Comparison of ENCODE assay signal across 36 cellular contexts in genomic region chr1:97902067-97902466, GRCh38. TPM values are rescaled to one million over a fixed set of nuclear protein-coding genes. Genes with fewer than 3 reads are reported as not detected.
DNase-seq lines count a peak whose midpoint lies in the region; ATAC-seq and TF ChIP-seq lines count a peak whose summit lies in the region.
"Had no signal": no experiment of that assay in that cellular context is flagged by ENCODE, and none has a peak within 500 bp of the region (broad histone marks: within the 10 kb centered on the region; RNA-seq: fewer than 3 reads in every experiment).

No MANE protein-coding gene starts in this region.

- POLR2A ChIA-PET in MCF 10A (lab: Yijun Ruan, JAX) = interaction anchor here (1.1 to 13.2 kb wide), 2 partner anchors 17 to 58 kb away, joined by 3 to 377 read pairs; partner anchors contain the start of gene DPYD

- no peak overlapping the region for H3K27ac Mint-ChIP-seq in MCF 10A (ENCODE audit: low read depth, unreplicated experiment)
- H3K27ac Mint-ChIP-seq in activated T-helper 1 cell treated with anti-CD3 and anti-CD28 coated beads, Interleukin-12 subunit alpha, Interleukin-12 subunit beta, Interleukin-2, Interleukin-4 antibody, amounts not matched to agents 30 ng/mL and 10 ng/mL and 1 ng/mL, durations not matched to agents 14 hours and 24 hours and 36 hours = peak overlapping the region; percentile 71
- H3K27ac Mint-ChIP-seq: endodermal cell; IgD-negative memory B cell; stimulated activated naive CD8-positive, alpha-beta T cell treated with anti-CD3 and anti-CD28 coated beads, Interleukin-15, Interleukin-2, amounts not matched to agents 100 ng/mL and 50 ng/mL, for 24 hours had no signal

- H3K4me1 Mint-ChIP-seq in MCF 10A (ENCODE audit: insufficient read depth, unreplicated experiment) = peaks cover 31% of the 10 kb centered on the region
- H3K4me1 Mint-ChIP-seq in activated T-helper 1 cell treated with anti-CD3 and anti-CD28 coated beads, Interleukin-12 subunit alpha, Interleukin-12 subunit beta, Interleukin-2, Interleukin-4 antibody, amounts not matched to agents 30 ng/mL and 10 ng/mL and 1 ng/mL, durations not matched to agents 14 hours and 24 hours and 36 hours (ENCODE audit: low read depth) = peaks cover 40% of the 10 kb centered on the region
- H3K4me1 Mint-ChIP-seq: endodermal cell had no signal

- H3K9ac ChIP-seq in mammary epithelial cell (ENCODE audit: insufficient read depth, low read length) = no peak overlapping the region

- H3K36me3 Mint-ChIP-seq in MCF 10A (ENCODE audit: insufficient read depth, unreplicated experiment) = peaks cover 16% of the 10 kb centered on the region
- H3K36me3 Mint-ChIP-seq in activated T-helper 1 cell treated with anti-CD3 and anti-CD28 coated beads, Interleukin-12 subunit alpha, Interleukin-12 subunit beta, Interleukin-2, Interleukin-4 antibody, amounts not matched to agents 30 ng/mL and 10 ng/mL and 1 ng/mL, durations not matched to agents 14 hours and 24 hours and 36 hours (ENCODE audit: low read depth) = peaks cover 15% of the 10 kb centered on the region
- H3K36me3 Mint-ChIP-seq: IgD-negative memory B cell had no signal

- TF ChIP-seq CTCF in MCF 10A (IDR thresholded peaks at IDR 0.05; ENCODE audit: unreplicated experiment) = no peak
- TF ChIP-seq CTCF in mammary epithelial cell (conservative IDR thresholded peaks at IDR 0.05 in 1 of 2, IDR thresholded peaks at IDR 0.05 in 1 of 2; ENCODE audit: extremely low read depth in 1 of 2, insufficient read depth in 1 of 2, low read depth in 1 of 2, low read length in 2 of 2) = no peak
- no peak for TF ChIP-seq CTCF in left lung (IDR thresholded peaks at IDR 0.05)
- no peak for TF ChIP-seq CTCF in ovary (IDR thresholded peaks at IDR 0.05)

- ATAC-seq in left lung (no peak), GM21576 (IDR thresholded peaks at IDR 0.05; ENCODE audit: unreplicated experiment) (no peak), GM21737 (IDR thresholded peaks at IDR 0.05; ENCODE audit: unreplicated experiment) (no peak)
- ATAC-seq: A549; activated T-cell treated with anti-CD3 and anti-CD28 coated beads, Interleukin-2, amount 50 U/mL, for 4 hours; esophagus mucosa; GM12878 had no signal

- H3K27me3 ChIP-seq in mammary epithelial cell (ENCODE audit: insufficient read depth, low read length) (no peaks in the 10 kb centered on the region), left lung (no peaks in the 10 kb centered on the region), ovary (no peaks in the 10 kb centered on the region)
- H3K27me3 ChIP-seq: adrenal gland, right atrium auricular region, testis had no signal

- intact Hi-C loops in MCF 10A (cut with micrococcal nuclease) (loop anchor here (10.0 kb wide), 1 partner anchor 423 kb away; no protein-coding TSS in a partner anchor), mammary epithelial cell (cut with micrococcal nuclease) (no loop called here), left lung (cut with DNase I) (no loop called here), ovary (cut with DNase I) (no loop called here)
- intact Hi-C loops in activated T-helper 1 cell treated with anti-CD3 and anti-CD28 coated beads, Interleukin-12 subunit alpha, Interleukin-12 subunit beta, Interleukin-2, Interleukin-4 antibody, amounts not matched to agents 30 ng/mL and 10 ng/mL and 1 ng/mL, durations not matched to agents 14 hours and 24 hours and 36 hours (cut with micrococcal nuclease) = no loop called here

- H3K36me3 ChIP-seq in mammary epithelial cell (ENCODE audit: insufficient read depth, low read length) (no peaks in the 10 kb centered on the region), left lung (peaks cover 0 to 5% of the 10 kb centered on the region in 2 donors), ovary (no peaks in the 10 kb centered on the region)
- H3K36me3 ChIP-seq: adrenal gland, right atrium auricular region, WERI-Rb-1 had no signal

- H2AFZ ChIP-seq in mammary epithelial cell (ENCODE audit: low read depth, low read length) = no peak overlapping the region

- TF ChIP-seq EP300 in ovary (IDR thresholded peaks at IDR 0.05) = no peak

- no peak for DNase-seq in MCF 10A (ENCODE audit: unreplicated experiment)
- DNase-seq in mammary epithelial cell = no peak
- DNase-seq in activated T-helper 1 cell treated with anti-CD3 and anti-CD28 coated beads, Interleukin-12 subunit alpha, Interleukin-12 subunit beta, Interleukin-2, Interleukin-4 antibody, amounts not matched to agents 30 ng/mL and 10 ng/mL and 1 ng/mL, durations not matched to agents 14 hours and 24 hours and 36 hours (ENCODE audit: low spot score) = no peak
- DNase-seq in left lung = no peak
- DNase-seq in ovary = no peak
- no peak for DNase-seq in GOT3 (lab: John Stamatoyannopoulos, UW)
- DNase-seq: activated CD4-positive, alpha-beta T cell treated with anti-CD3 and anti-CD28 coated beads for 4 hours; activated naive CD4-positive, alpha-beta T cell; activated T-cell treated with anti-CD3 and anti-CD28 coated beads, Interleukin-2, amount 50 U/mL, for 4 hours; adrenal gland; AML-193; central memory CD4-positive, alpha-beta T cell; cortex of kidney; DMS 273 treated with DMSO at 0.1 percent for 48 hours; endodermal cell; foreskin melanocyte; kidney glomerular epithelial cell; NCI-H1048; NCI-H1694; NCI-H510A treated with DMSO at 0.1 percent for 48 hours; posterior cingulate gyrus; RPMI8226; stimulated activated CD4-positive, alpha-beta T cell treated with anti-CD3 and anti-CD28 coated beads, Interleukin-1b, Interleukin-23, amount 100 ng/mL, for 48 hours; T1000; testis; WERI-Rb-1 had no signal

- in situ Hi-C loops in mammary epithelial cell (cut with MboI; ENCODE audit: low sequenced_read_pairs in 2 of 2) = no loop called here

- peak overlapping the region; percentile 68 for H3K4me3 Mint-ChIP-seq in MCF 10A (ENCODE audit: unreplicated experiment)
- no peak overlapping the region for H3K4me3 Mint-ChIP-seq in activated T-helper 1 cell treated with anti-CD3 and anti-CD28 coated beads, Interleukin-12 subunit alpha, Interleukin-12 subunit beta, Interleukin-2, Interleukin-4 antibody, amounts not matched to agents 30 ng/mL and 10 ng/mL and 1 ng/mL, durations not matched to agents 14 hours and 24 hours and 36 hours
- H3K4me3 Mint-ChIP-seq: endodermal cell; IgD-negative memory B cell; neural crest cell; stimulated activated naive CD8-positive, alpha-beta T cell treated with anti-CD3 and anti-CD28 coated beads, Interleukin-15, Interleukin-2, amounts not matched to agents 100 ng/mL and 50 ng/mL, for 24 hours had no signal

- H3K4me2 ChIP-seq in mammary epithelial cell (ENCODE audit: insufficient read depth, low read depth, low read length) = no peak overlapping the region
- H3K4me2 ChIP-seq: A549 had no signal

- peaks cover 25% of the 10 kb centered on the region for H3K4me1 ChIP-seq in mammary epithelial cell (ENCODE audit: insufficient read depth, low read length)
- peaks cover 16 to 79% of the 10 kb centered on the region in 2 donors for H3K4me1 ChIP-seq in left lung
- peaks cover 2% of the 10 kb centered on the region for H3K4me1 ChIP-seq in ovary (ENCODE audit: insufficient read depth)
- H3K4me1 ChIP-seq: testis had no signal

- dilution Hi-C loops in mammary epithelial cell (cut with HindIII; ENCODE audit: low sequenced_read_pairs) = no loop called here

- H3K9me3 ChIP-seq in mammary epithelial cell (replicated peaks; ENCODE audit: insufficient read depth, low read length) (no peaks in the 10 kb centered on the region), left lung (no peaks in the 10 kb centered on the region), ovary (no peaks in the 10 kb centered on the region)
- H3K9me3 ChIP-seq: A549, adrenal gland, right atrium auricular region, testis had no signal

- CTCF ChIA-PET in MCF 10A (lab: Yijun Ruan, JAX) = interaction anchor here (1.2 kb wide), 1 partner anchor 13 kb away, joined by 3 read pairs; no protein-coding TSS in a partner anchor
- CTCF ChIA-PET in mammary epithelial cell (lab: Charles Lee; ENCODE audit: low non-redundant PET) = no interaction called here

- no peaks in the 10 kb centered on the region for H3K9me3 Mint-ChIP-seq in MCF 10A (ENCODE audit: unreplicated experiment)
- peaks cover 10% of the 10 kb centered on the region for H3K9me3 Mint-ChIP-seq in activated T-helper 1 cell treated with anti-CD3 and anti-CD28 coated beads, Interleukin-12 subunit alpha, Interleukin-12 subunit beta, Interleukin-2, Interleukin-4 antibody, amounts not matched to agents 30 ng/mL and 10 ng/mL and 1 ng/mL, durations not matched to agents 14 hours and 24 hours and 36 hours

- TF ChIP-seq POLR2A in ovary (IDR thresholded peaks at IDR 0.05) = no peak

- BruUV-seq in MCF 10A (replicated peaks; lab: Mats Ljungman, UMichigan) (no TSS peak), mammary epithelial cell (replicated peaks; lab: Mats Ljungman, UMichigan) (no TSS peak)

- H3K4me3 ChIP-seq in mammary epithelial cell (replicated peaks in 1 of 3; ENCODE audit: insufficient read depth in 1 of 3, low read depth in 2 of 3, low read length in 3 of 3) (no peak overlapping the region), left lung (no peak overlapping the region), ovary (no peak overlapping the region)
- H3K4me3 ChIP-seq: A549, adrenal gland, GM12878, right atrium auricular region, testis had no signal

- H3K27me3 Mint-ChIP-seq in MCF 10A (ENCODE audit: insufficient read depth, unreplicated experiment) = no peaks in the 10 kb centered on the region
- no peaks in the 10 kb centered on the region for H3K27me3 Mint-ChIP-seq in activated T-helper 1 cell treated with anti-CD3 and anti-CD28 coated beads, Interleukin-12 subunit alpha, Interleukin-12 subunit beta, Interleukin-2, Interleukin-4 antibody, amounts not matched to agents 30 ng/mL and 10 ng/mL and 1 ng/mL, durations not matched to agents 14 hours and 24 hours and 36 hours (ENCODE audit: insufficient read depth)
- H3K27me3 Mint-ChIP-seq: IgD-negative memory B cell; stimulated activated naive CD8-positive, alpha-beta T cell treated with anti-CD3 and anti-CD28 coated beads, Interleukin-15, Interleukin-2, amounts not matched to agents 100 ng/mL and 50 ng/mL, for 24 hours had no signal

- H3K27ac ChIP-seq in mammary epithelial cell (ENCODE audit: insufficient read depth, low read depth, low read length) (no peak overlapping the region), left lung (peak overlapping the region; percentile 67 to 88), ovary (no peak overlapping the region)
- H3K27ac ChIP-seq: A549, adrenal gland, testis, WERI-Rb-1 had no signal

- H4K20me1 ChIP-seq in mammary epithelial cell (ENCODE audit: insufficient read depth, low read length) = no peaks in the 10 kb centered on the region

- WGBS in mammary epithelial cell (ENCODE audit: low coverage, missing lambda C conversion rate) = 91% methylated on average over 2 of the region's 2 CpGs
- 92 to 97% (median 95%) methylated on average over 2 of the region's 2 CpGs for WGBS in ovary, 3 donors

- peaks cover 70% of the 10 kb centered on the region for H3K79me2 ChIP-seq in mammary epithelial cell (ENCODE audit: insufficient read depth, low read length)

RNA-seq across cellular contexts. Expression of gene DPYD, which starts 18.8 kb away (rescaled TPM):
- total RNA-seq in MCF 10A (2022) = 37.4 and 48.2 TPM in 2 replicates
- 10 to 100 TPM; 16.8 to 24.3 TPM for total RNA-seq in mammary epithelial cell
- 8.8 TPM for polyA plus RNA-seq in mammary epithelial cell
- polyA minus RNA-seq in mammary epithelial cell = 20.5 TPM
- 16.2 and 17.9 TPM in 2 replicates for total RNA-seq in activated T-helper 1 cell treated with anti-CD3 and anti-CD28 coated beads, Interleukin-12 subunit alpha, Interleukin-12 subunit beta, Interleukin-2, Interleukin-4 antibody, amounts not matched to agents 30 ng/mL and 10 ng/mL and 1 ng/mL, durations not matched to agents 14 hours and 24 hours and 36 hours
- 100 to 1,000 TPM in 1 of 2 donors, 10 to 100 TPM in 1; 63.3 to 106 TPM for total RNA-seq in left lung
- total RNA-seq in ovary = 10 to 100 TPM; 31.7 to 45.9 (median 39.3) TPM
- 10 to 100 TPM; 17.2 to 23.9 TPM for polyA plus RNA-seq in ovary
- total RNA-seq: SK-MEL-5 had no signal

Comparison
In these comparisons a context has a peak if more than half of its experiments do, and no peak if none do; other contexts are left out.
1. H3K27ac ChIP-seq: peak in left lung (2 of 2); none in mammary epithelial cell (single experiment) and ovary (0 of 2).